In the genomic region with DNA sequence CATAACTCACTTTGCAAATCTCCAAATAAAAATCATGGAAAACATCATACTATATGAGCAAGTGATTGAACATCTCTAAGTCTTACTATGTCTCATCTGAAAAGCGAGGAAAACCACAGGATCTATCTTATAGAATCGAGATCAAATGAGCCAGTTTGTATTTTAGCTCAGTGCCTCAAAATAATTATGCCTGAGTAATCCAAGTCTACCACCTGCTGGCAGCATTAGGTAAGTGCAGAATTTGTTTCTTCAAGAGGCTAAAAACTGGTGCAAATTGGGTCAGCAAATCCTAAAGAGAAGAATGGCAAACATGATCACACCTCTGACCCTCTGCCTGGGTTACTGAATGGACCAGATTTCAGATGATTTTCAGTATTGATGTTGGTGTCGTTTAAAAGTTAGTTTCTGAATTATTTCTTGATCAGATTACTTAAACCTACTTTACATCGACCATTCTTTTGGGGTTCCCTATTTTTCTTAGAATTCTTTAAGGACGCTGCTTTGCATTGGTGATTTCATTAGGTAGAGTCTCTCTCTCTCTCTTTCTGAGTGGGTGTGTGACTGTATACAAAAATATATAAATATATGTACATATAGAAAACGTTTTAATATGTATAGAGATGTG, we compare ENCODE assay signal across 8 cellular contexts. TPM values are rescaled to one million over a fixed set of nuclear protein-coding genes. Genes with fewer than 3 reads are reported as not detected.
DNase-seq lines count a peak whose midpoint lies in the region; ATAC-seq and TF ChIP-seq lines count a peak whose summit lies in the region.

No MANE protein-coding gene starts in this region.

- H2AK5ac ChIP-seq in neuronal stem cell (ENCODE audit: low read depth, low read length), result no peak overlapping the region

- H3K18ac ChIP-seq in neuronal stem cell (ENCODE audit: low read length), result no peak overlapping the region

- no peak overlapping the region for H2BK120ac ChIP-seq in neuronal stem cell (ENCODE audit: low read depth, low read length)

- H3K9ac ChIP-seq in neuronal stem cell (ENCODE audit: low read depth, low read length, poor library complexity), result no peak overlapping the region

- H3K23ac ChIP-seq in neuronal stem cell (ENCODE audit: low read depth, low read length, poor library complexity), result no peak overlapping the region

- H3K36me3 Mint-ChIP-seq in activated CD4-positive, alpha-beta T cell treated with anti-CD3 and anti-CD28 coated beads, Interleukin-2, amount 10 ng/mL, durations not matched to agents 7 days and 5 days (ENCODE audit: low read depth), result no peaks in the 10 kb centered on the region

- H3K79me1 ChIP-seq in neuronal stem cell (ENCODE audit: low read depth, low read length), result no peaks in the 10 kb centered on the region

- no peak overlapping the region for H3K4ac ChIP-seq in neuronal stem cell (ENCODE audit: low read length)

- peaks cover 0 to 3% of the 10 kb centered on the region in 2 donors for H3K9me3 ChIP-seq in neuronal stem cell (replicated peaks in 1 of 2; ENCODE audit: control insufficient read depth in 2 of 2, insufficient read depth in 1 of 2, low read depth in 1 of 2, low read length in 2 of 2)

- no peak overlapping the region for H3K4me2 ChIP-seq in neuronal stem cell (ENCODE audit: insufficient read depth, low read length, poor library complexity, severe bottlenecking)

- H2BK12ac ChIP-seq in neuronal stem cell (ENCODE audit: low read length), result no peak overlapping the region

- POLR2A ChIA-PET in activated CD4-positive, alpha-beta T cell treated with anti-CD3 and anti-CD28 coated beads, Interleukin-2, amount 10 ng/mL, durations not matched to agents 7 days and 5 days (lab: Charles Lee), result no interaction called here

- H3K27ac ChIP-seq in neuronal stem cell (replicated peaks; ENCODE audit: low read length), result no peak overlapping the region

- TF ChIP-seq CTCF in fibroblast of mammary gland (conservative IDR thresholded peaks at IDR 0.05; ENCODE audit: control insufficient read depth, insufficient read depth, low read depth, low read length), result peak; percentile 97

- no peak overlapping the region for H3K14ac ChIP-seq in neuronal stem cell (ENCODE audit: low read length)

- CTCF ChIA-PET in activated CD4-positive, alpha-beta T cell treated with anti-CD3 and anti-CD28 coated beads, Interleukin-2, amount 10 ng/mL, durations not matched to agents 7 days and 5 days (lab: Charles Lee), result interaction anchor here (0.7 to 1.5 kb wide), 7 partner anchors 10 to 528 kb away, joined by 3 to 5 read pairs (median 3); no protein-coding TSS in a partner anchor

- H3K4me3 ChIP-seq in fibroblast of mammary gland (ENCODE audit: control insufficient read depth, low read depth, low read length), result no peak overlapping the region
- no peak overlapping the region for H3K4me3 ChIP-seq in neuronal stem cell (ENCODE audit: low read length in 2 of 2)

- no peak overlapping the region for H2BK15ac ChIP-seq in neuronal stem cell (ENCODE audit: low read length)

- H3K9me3 Mint-ChIP-seq in activated CD4-positive, alpha-beta T cell treated with anti-CD3 and anti-CD28 coated beads, Interleukin-2, amount 10 ng/mL, durations not matched to agents 7 days and 5 days, result no peaks in the 10 kb centered on the region

- no peaks in the 10 kb centered on the region for H3K4me1 ChIP-seq in neuronal stem cell (ENCODE audit: control insufficient read depth in 2 of 2, insufficient read depth in 1 of 2, low read depth in 1 of 2, low read length in 2 of 2)

- H2AFZ ChIP-seq in neuronal stem cell (ENCODE audit: low read length), result peak overlapping the region; percentile 30

- no peak overlapping the region for H3K4me3 Mint-ChIP-seq in activated CD4-positive, alpha-beta T cell treated with anti-CD3 and anti-CD28 coated beads, Interleukin-2, amount 10 ng/mL, durations not matched to agents 7 days and 5 days

- H3K27me3 Mint-ChIP-seq in activated CD4-positive, alpha-beta T cell treated with anti-CD3 and anti-CD28 coated beads, Interleukin-2, amount 10 ng/mL, durations not matched to agents 7 days and 5 days, result peaks cover 33% of the 10 kb centered on the region

- H4K91ac ChIP-seq in neuronal stem cell (ENCODE audit: low read depth, low read length, poor library complexity), result no peak overlapping the region

- peaks cover 0 to 15% (median 0%) of the 10 kb centered on the region in 3 experiments for H3K27me3 ChIP-seq in neuronal stem cell (ENCODE audit: control insufficient read depth in 3 of 3, insufficient read depth in 3 of 3, low read depth in 1 of 3, low read length in 3 of 3)

- ATAC-seq in HG02678 (IDR thresholded peaks at IDR 0.05; ENCODE audit: unreplicated experiment), result no peak
- no peak for ATAC-seq in HG02642 (IDR thresholded peaks at IDR 0.05; ENCODE audit: poor library complexity, unreplicated experiment)

- no peak overlapping the region for H3K27ac Mint-ChIP-seq in activated CD4-positive, alpha-beta T cell treated with anti-CD3 and anti-CD28 coated beads, Interleukin-2, amount 10 ng/mL, durations not matched to agents 7 days and 5 days

- H2BK5ac ChIP-seq in neuronal stem cell (ENCODE audit: low read length), result no peak overlapping the region

- no peak overlapping the region for H4K8ac ChIP-seq in neuronal stem cell (ENCODE audit: low read depth, low read length)

- WGBS in neuronal stem cell (ENCODE audit: extremely low coverage in 2 of 2, insufficient read length in 2 of 2, insufficient replicate concordance in 1 of 2), 2 donors, result 100% methylated on average over 1 of the region's 6 CpGs; no CpG with 5 or more reads in 1 of the 2 donors

- DNase-seq in COLO668 (lab: John Stamatoyannopoulos, UW; ENCODE audit: unreplicated experiment), result peak; percentile 49
- peak; percentile 59 for DNase-seq in H4 (ENCODE audit: low spot score)
- DNase-seq in NCI-H2227 treated with DMSO at 0.1 percent for 48 hours (lab: John Stamatoyannopoulos, UW), result peak; percentile 81
- peak; percentile 61 for DNase-seq in activated CD4-positive, alpha-beta T cell treated with anti-CD3 and anti-CD28 coated beads, Interleukin-2, amount 10 ng/mL, durations not matched to agents 7 days and 5 days
- DNase-seq in fibroblast of mammary gland (ENCODE audit: low read depth), result peak; percentile 74
- DNase-seq in neuronal stem cell (ENCODE audit: low spot score), result peak; percentile 73

- no peaks in the 10 kb centered on the region for H3K4me1 Mint-ChIP-seq in activated CD4-positive, alpha-beta T cell treated with anti-CD3 and anti-CD28 coated beads, Interleukin-2, amount 10 ng/mL, durations not matched to agents 7 days and 5 days

- no peaks in the 10 kb centered on the region for H3K36me3 ChIP-seq in neuronal stem cell (replicated peaks in 1 of 2; ENCODE audit: control insufficient read depth in 2 of 2, insufficient read depth in 2 of 2, low read length in 2 of 2)

RNA-seq across cellular contexts. Expression of a gene that starts 12.7 kb away (rescaled TPM):
- 4.9 and 6.1 TPM in 2 replicates for total RNA-seq in H4 (2014; rRNA removed; shearing (Covaris generic))
- not detected for total RNA-seq in activated CD4-positive, alpha-beta T cell treated with anti-CD3 and anti-CD28 coated beads, Interleukin-2, amount 10 ng/mL, durations not matched to agents 7 days and 5 days
- 32.6 TPM for polyA plus RNA-seq in neuronal stem cell (2013, experiment 1 of 2)
- 31.7 TPM for polyA plus RNA-seq in neuronal stem cell (2013, experiment 2 of 2)
